Comparison of ENCODE assay signal across 1 cellular context in genomic region chr1:32239790-32240139, GRCh38.
TF ChIP-seq lines count a peak whose summit lies in the region.

No MANE protein-coding gene starts in this region.

TF ChIP-seq in H1, 55 proteins besides CTCF, POLR2A, EP300 and RAD21:
- TF ChIP-seq GABPA (IDR thresholded peaks at IDR 0.05; ENCODE audit: borderline replicate concordance, insufficient read depth, low read length) = 0 out of 2 replicates have a peak, but pooled peaks have one; percentile 17
- TF ChIP-seq PHF8 (conservative IDR thresholded peaks at IDR 0.05; ENCODE audit: low read depth, low read length) = 0 out of 2 replicates have a peak, but pooled peaks have one; percentile 33
- TF ChIP-seq BRCA1 (IDR thresholded peaks at IDR 0.05; ENCODE audit: low read depth, low read length) = no peak
- TF ChIP-seq FOSL1 (IDR thresholded peaks at IDR 0.05; ENCODE audit: insufficient read depth, low read depth, low read length) = no peak
- TF ChIP-seq, protein P1, sequence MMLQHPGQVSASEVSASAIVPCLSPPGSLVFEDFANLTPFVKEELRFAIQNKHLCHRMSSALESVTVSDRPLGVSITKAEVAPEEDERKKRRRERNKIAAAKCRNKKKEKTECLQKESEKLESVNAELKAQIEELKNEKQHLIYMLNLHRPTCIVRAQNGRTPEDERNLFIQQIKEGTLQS (IDR thresholded peaks at IDR 0.05; ENCODE audit: insufficient read depth, low read depth, low read length) = no peak
- no peak for TF ChIP-seq ASH2L (IDR thresholded peaks at IDR 0.05; ENCODE audit: low read length)
